In genomic region chr4:145130788-145131398, GRCh38 we compare ENCODE assay signal across 10 cellular contexts. TPM values are rescaled to one million over a fixed set of nuclear protein-coding genes. Genes with fewer than 3 reads are reported as not detected.
DNase-seq lines count a peak whose midpoint lies in the region; ATAC-seq, FAIRE-seq and TF ChIP-seq lines count a peak whose summit lies in the region.
"Had no signal": no experiment of that assay in that cellular context is flagged by ENCODE, and none has a peak within 500 bp of the region (broad histone marks: within the 10 kb centered on the region; RNA-seq: fewer than 3 reads in every experiment).

No MANE protein-coding gene starts in this region.

- H3K4me3 Mint-ChIP-seq in activated T-helper 17 cell treated with anti-CD3 and anti-CD28 coated beads, Interleukin-2, amount 50 U/mL, for 72 hours, result peak overlapping the region; percentile 12
- H3K4me3 Mint-ChIP-seq in immature natural killer cell, result no peak overlapping the region

- H3K9me3 Mint-ChIP-seq in activated T-helper 17 cell treated with anti-CD3 and anti-CD28 coated beads, Interleukin-2, amount 50 U/mL, for 72 hours, result no peaks in the 10 kb centered on the region
- no peaks in the 10 kb centered on the region for H3K9me3 Mint-ChIP-seq in immature natural killer cell

- FAIRE-seq in H54 (lab: Jason Lieb, UNC), result peak; percentile 60

- TF ChIP-seq POLR2A in H54 (IDR thresholded peaks at IDR 0.05; ENCODE audit: low read depth, low read length) (no peak), GM18505 (IDR thresholded peaks at IDR 0.05; ENCODE audit: borderline replicate concordance, extremely low read depth, insufficient read depth, insufficient read length) (no peak)

- peaks cover 39% of the 10 kb centered on the region for H3K4me1 Mint-ChIP-seq in activated T-helper 17 cell treated with anti-CD3 and anti-CD28 coated beads, Interleukin-2, amount 50 U/mL, for 72 hours
- H3K4me1 Mint-ChIP-seq in immature natural killer cell, result peaks cover 25 to 36% of the 10 kb centered on the region in 2 donors

- peak; percentile 36 for ATAC-seq in activated T-helper 17 cell treated with anti-CD3 and anti-CD28 coated beads, Interleukin-2, amount 50 U/mL, for 72 hours (replicated peaks)
- ATAC-seq in GM18505 (IDR thresholded peaks at IDR 0.05; ENCODE audit: unreplicated experiment), result no peak

- DNase-seq in ACHN (peak; percentile 3), H54 (ENCODE audit: insufficient read length, low spot score) (no peak), immature natural killer cell (no peak), germinal center (ENCODE audit: low spot score) (no peak), NCI-H2081 treated with DMSO at 0.1 percent for 48 hours (lab: John Stamatoyannopoulos, UW) (no peak), NCI-H1092 (lab: John Stamatoyannopoulos, UW) (no peak)
- DNase-seq: activated CD4-positive, alpha-beta T cell treated with anti-CD3 and anti-CD28 coated beads, Interleukin-2, amount 50 U/mL, for 1 hour; NCI-H187 had no signal

- peaks cover 99% of the 10 kb centered on the region for H3K36me3 Mint-ChIP-seq in activated T-helper 17 cell treated with anti-CD3 and anti-CD28 coated beads, Interleukin-2, amount 50 U/mL, for 72 hours (ENCODE audit: low read depth)
- peaks cover 0 to 19% (median 11%) of the 10 kb centered on the region in 3 donors for H3K36me3 Mint-ChIP-seq in immature natural killer cell

- in situ Hi-C loops in ACHN (cut with HindIII; ENCODE audit: low pct_ligation_motif_present, low pct_unique_long_range_greater_than_20kb, low sequenced_read_pairs), result no loop called here

- peak overlapping the region; percentile 44 for H3K27ac Mint-ChIP-seq in activated T-helper 17 cell treated with anti-CD3 and anti-CD28 coated beads, Interleukin-2, amount 50 U/mL, for 72 hours
- H3K27ac Mint-ChIP-seq in immature natural killer cell, result peak overlapping the region; percentile 9 to 70 (median 50)

- no peaks in the 10 kb centered on the region for H3K27me3 Mint-ChIP-seq in activated T-helper 17 cell treated with anti-CD3 and anti-CD28 coated beads, Interleukin-2, amount 50 U/mL, for 72 hours
- peaks cover 0 to 5% (median 0%) of the 10 kb centered on the region in 3 donors for H3K27me3 Mint-ChIP-seq in immature natural killer cell (ENCODE audit: low read depth in 3 of 3)

RNA-seq across cellular contexts. Expression of gene ABCE1, which starts 32.8 kb away (rescaled TPM):
- total RNA-seq in activated T-helper 17 cell treated with anti-CD3 and anti-CD28 coated beads, Interleukin-2, amount 50 U/mL, for 72 hours, result 100 to 1,000 TPM in 1 of 2 donors, 10 to 100 TPM in 1; 99.9 to 137 TPM
- polyA plus RNA-seq in immature natural killer cell, result 10 to 100 TPM; 29.2 to 47.6 (median 34.0) TPM

RNA-seq across cellular contexts. Expression of gene ANAPC10, which starts 32.9 kb away (rescaled TPM):
- 10 to 100 TPM; 21.8 to 32.5 TPM for total RNA-seq in activated T-helper 17 cell treated with anti-CD3 and anti-CD28 coated beads, Interleukin-2, amount 50 U/mL, for 72 hours
- 10 to 100 TPM; 32.6 to 39.7 (median 33.0) TPM for polyA plus RNA-seq in immature natural killer cell

RNA-seq across cellular contexts. Expression of gene OTUD4, which starts 49.5 kb away (rescaled TPM):
- 10 to 100 TPM; 50.8 to 71.4 TPM for total RNA-seq in activated T-helper 17 cell treated with anti-CD3 and anti-CD28 coated beads, Interleukin-2, amount 50 U/mL, for 72 hours
- polyA plus RNA-seq in immature natural killer cell, result 10 to 100 TPM in 1 of 3 donors, 1 to 10 TPM in 2; 3.0 to 13.0 (median 8.2) TPM
